11 cellular contexts compared by ENCODE assay signal in the genomic region with DNA sequence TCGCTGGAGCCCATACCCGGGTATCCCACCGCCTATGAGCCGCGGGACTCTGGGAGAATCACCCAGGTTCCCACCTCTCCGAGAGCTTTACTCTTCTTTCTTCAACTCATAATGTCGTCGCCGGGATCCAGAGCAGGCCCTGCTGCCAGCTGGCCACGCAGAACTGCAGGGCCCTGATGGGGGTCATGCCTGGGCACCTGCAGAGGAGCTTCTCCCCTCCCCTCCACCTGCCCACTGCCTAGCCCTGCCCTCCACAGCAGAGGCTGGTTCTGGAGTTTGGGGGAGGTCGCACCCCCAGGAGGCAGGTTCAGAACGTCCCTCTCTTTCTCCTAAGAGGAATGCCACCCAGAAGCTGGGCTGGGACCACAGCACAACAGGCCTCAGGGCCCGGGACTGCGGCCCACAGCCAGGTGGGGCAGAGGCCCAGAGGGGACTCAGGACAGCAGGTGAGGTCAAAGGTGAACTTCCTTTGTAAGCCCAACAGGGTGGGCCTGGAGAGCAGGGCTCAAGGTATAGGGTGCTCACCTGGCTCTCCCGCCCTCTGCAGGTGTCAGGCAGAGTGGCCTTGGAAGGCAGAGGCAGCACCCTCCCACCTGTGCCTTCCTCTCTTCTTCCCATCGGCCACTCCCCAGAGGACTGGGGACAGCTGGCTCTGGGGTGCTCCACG. TPM values are rescaled to one million over a fixed set of nuclear protein-coding genes. Genes with fewer than 3 reads are reported as not detected.
A peak's percentile ranks its signal among the peaks of the same experiment; 100 is the strongest.
DNase-seq lines count a peak whose midpoint lies in the region; FAIRE-seq and TF ChIP-seq lines count a peak whose summit lies in the region.
"Had no signal": no experiment of that assay in that cellular context is flagged by ENCODE, and none has a peak within 500 bp of the region (broad histone marks: within the 10 kb centered on the region; RNA-seq: fewer than 3 reads in every experiment).

No MANE protein-coding gene starts in this region.

- no peak overlapping the region for H3K27ac Mint-ChIP-seq in type B pancreatic cell

- H3K4me1 Mint-ChIP-seq in type B pancreatic cell (ENCODE audit: unreplicated experiment), result peaks cover 26% of the 10 kb centered on the region

- WGBS in transverse colon (ENCODE audit: low coverage in 1 of 2), 2 donors, result 74 to 100% methylated on average over 1 to 17 of the region's 17 CpGs

- peak overlapping the region; percentile 18 to 41 for H3K9ac ChIP-seq in kidney (ENCODE audit: low read length in 2 of 2)

- intact Hi-C loops in cardiac septum (cut with DNase I) (loop anchor here (5.0 kb wide), 1 partner anchor 132 kb away; no protein-coding TSS in a partner anchor), kidney (cut with DNase I) (no loop called here), transverse colon (cut with DNase I; ENCODE audit: low total_unique reads) (loop anchor here (5.0 kb wide), 1 partner anchor 132 kb away; no protein-coding TSS in a partner anchor)

- FAIRE-seq in kidney (lab: Jason Lieb, UNC), result no peak

- no peak for TF ChIP-seq POLR2A in transverse colon (IDR thresholded peaks at IDR 0.05)

- H3K4me1 ChIP-seq in cardiac muscle cell (ENCODE audit: low read depth) (peaks cover 37% of the 10 kb centered on the region), kidney (ENCODE audit: control insufficient read depth in 1 of 2, insufficient read depth in 1 of 2, low read depth in 1 of 2, low read length in 2 of 2) (peaks cover 59 to 69% of the 10 kb centered on the region in 2 donors), transverse colon (peaks cover 37 to 49% (median 41%) of the 10 kb centered on the region in 4 donors)

- TF ChIP-seq CTCF in cardiac muscle cell (IDR thresholded peaks at IDR 0.05; ENCODE audit: low read depth, low read length) (no peak), VCaP (conservative IDR thresholded peaks at IDR 0.05) (peak; percentile 35), kidney (IDR thresholded peaks at IDR 0.05; ENCODE audit: borderline replicate concordance, extremely low read depth, insufficient read depth) (no peak), transverse colon (IDR thresholded peaks at IDR 0.05) (peak in 4 of 5 experiments; percentile 14 to 53 (median 38)), type B pancreatic cell (conservative IDR thresholded peaks at IDR 0.05) (no peak)

- no peaks in the 10 kb centered on the region for H3K27me3 Mint-ChIP-seq in type B pancreatic cell

- no peaks in the 10 kb centered on the region for H3K36me3 ChIP-seq in cardiac muscle cell
- no peaks in the 10 kb centered on the region for H3K36me3 ChIP-seq in kidney (ENCODE audit: control insufficient read depth in 1 of 2, insufficient read depth in 2 of 2, low read length in 2 of 2)
- no peaks in the 10 kb centered on the region for H3K36me3 ChIP-seq in transverse colon

- no peaks in the 10 kb centered on the region for H3K9me3 Mint-ChIP-seq in type B pancreatic cell

- H3K9me3 ChIP-seq in cardiac muscle cell (ENCODE audit: low read depth), result no peaks in the 10 kb centered on the region
- H3K9me3 ChIP-seq in kidney (ENCODE audit: control insufficient read depth in 1 of 2, low read length in 2 of 2), result no peaks in the 10 kb centered on the region
- no peaks in the 10 kb centered on the region for H3K9me3 ChIP-seq in transverse colon

- DNase-seq in cardiac muscle cell (ENCODE audit: low read depth in 1 of 2, low spot score in 1 of 2) (no peak), cardiac septum (ENCODE audit: low spot score) (no peak), kidney (peak; percentile 67), transverse colon (peak; percentile 55), amygdala (lab: John Stamatoyannopoulos, UW) (no peak), NCI-H1694 treated with DMSO at 0.1 percent for 48 hours (lab: John Stamatoyannopoulos, UW) (no peak), type B pancreatic cell (ENCODE audit: extremely low spot score, unreplicated experiment) (no peak)
- DNase-seq: head of caudate nucleus; NCI-H1694; stimulated activated CD8-positive, alpha-beta memory T cell treated with anti-CD3 and anti-CD28 coated beads, Interleukin-4, amount 100 ng/mL, for 48 hours had no signal

- H3K27me3 ChIP-seq in cardiac muscle cell, result no peaks in the 10 kb centered on the region
- no peaks in the 10 kb centered on the region for H3K27me3 ChIP-seq in transverse colon

- TF ChIP-seq EP300 in transverse colon (IDR thresholded peaks at IDR 0.05; ENCODE audit: low read depth), result no peak

- H3K4me3 ChIP-seq in cardiac muscle cell, result no peak overlapping the region
- H3K4me3 ChIP-seq in kidney (ENCODE audit: low read length in 2 of 2), result peak overlapping the region in 1 of 2 donors; percentile 62
- H3K4me3 ChIP-seq in transverse colon, result no peak overlapping the region

- H3K27ac ChIP-seq in cardiac muscle cell (peak overlapping the region; percentile 86), VCaP (peak overlapping the region; percentile 100), kidney (ENCODE audit: low read depth in 2 of 2, low read length in 2 of 2) (peak overlapping the region; percentile 80 to 84), transverse colon (peak overlapping the region; percentile 88 to 98 (median 98))

- in situ Hi-C loops in transverse colon (cut with MboI; ENCODE audit: low pct_ligation_motif_present in 1 of 4, low pct_unique_long_range_greater_than_20kb in 1 of 4, low sequenced_read_pairs in 3 of 4), result no loop called here

- H3K4me3 Mint-ChIP-seq in type B pancreatic cell, result no peak overlapping the region

- no peaks in the 10 kb centered on the region for H3K36me3 Mint-ChIP-seq in type B pancreatic cell

RNA-seq across cellular contexts. Expression of gene SLC25A45, which starts 1.9 kb away (rescaled TPM):
- total RNA-seq in cardiac muscle cell, result 3.0 and 4.8 TPM in 2 replicates
- 4.5 and 10.5 TPM in 2 replicates for polyA plus RNA-seq in cardiac muscle cell
- total RNA-seq in cardiac septum, result 10.5 TPM
- 14.7 TPM for total RNA-seq in kidney
- polyA plus RNA-seq in kidney (ENCODE audit: insufficient read depth, low read depth, low replicate concordance), result 4.1 TPM
- 1 to 10 TPM; 2.2 to 5.6 (median 5.2) TPM for total RNA-seq in transverse colon
- total RNA-seq in type B pancreatic cell (ENCODE audit: low replicate concordance), result 1.9 and 5.6 TPM in 2 replicates

RNA-seq across cellular contexts. Expression of gene FRMD8, which starts 5.8 kb away (rescaled TPM):
- total RNA-seq in cardiac muscle cell, result 36.3 and 64.6 TPM in 2 replicates
- 26.8 and 32.6 TPM in 2 replicates for polyA plus RNA-seq in cardiac muscle cell
- total RNA-seq in cardiac septum, result 14.4 TPM
- total RNA-seq in kidney, result 41.3 TPM
- 9.4 TPM for polyA plus RNA-seq in kidney (ENCODE audit: insufficient read depth, low read depth, low replicate concordance)
- total RNA-seq in transverse colon, result 100 to 1,000 TPM in 3 of 4 donors, 10 to 100 TPM in 1; 64.3 to 164 (median 128) TPM
- total RNA-seq in type B pancreatic cell (ENCODE audit: low replicate concordance), result 35.0 and 41.8 TPM in 2 replicates

RNA-seq across cellular contexts. Expression of gene TIGD3, which starts 26.0 kb away (rescaled TPM):
- total RNA-seq in cardiac muscle cell, result 1.7 and 2.9 TPM in 2 replicates
- 0.88 and 1.2 TPM in 2 replicates for polyA plus RNA-seq in cardiac muscle cell
- not detected for total RNA-seq in cardiac septum
- 0.19 TPM for total RNA-seq in kidney
- 0.95 TPM for polyA plus RNA-seq in kidney (ENCODE audit: insufficient read depth, low read depth, low replicate concordance)
- 1 to 10 TPM in 1 of 4 donors, under 1 TPM in 2, not detected in 1; 0.48 to 3.0 (median 0.75) TPM for total RNA-seq in transverse colon
- 1.2 and 1.3 TPM in 2 replicates for total RNA-seq in type B pancreatic cell (ENCODE audit: low replicate concordance)

RNA-seq across cellular contexts. Expression of gene NEAT1, which starts 42.0 kb away (rescaled TPM):
- total RNA-seq in cardiac muscle cell, result 3.4 and 11.3 TPM in 2 replicates
- 4.2 and 5.6 TPM in 2 replicates for polyA plus RNA-seq in cardiac muscle cell
- 668 TPM for total RNA-seq in cardiac septum
- 1,006 TPM for total RNA-seq in kidney
- polyA plus RNA-seq in kidney (ENCODE audit: insufficient read depth, low read depth, low replicate concordance), result 595 TPM
- total RNA-seq in transverse colon, result 100 to 1,000 TPM; 370 to 782 (median 680) TPM
- 229 and 395 TPM in 2 replicates for total RNA-seq in type B pancreatic cell (ENCODE audit: low replicate concordance)

RNA-seq across cellular contexts. Expression of gene DPF2, which starts 46.9 kb away (rescaled TPM):
- total RNA-seq in cardiac muscle cell, result 57.3 and 86.1 TPM in 2 replicates
- 83.9 and 130 TPM in 2 replicates for polyA plus RNA-seq in cardiac muscle cell
- 46.2 TPM for total RNA-seq in cardiac septum
- total RNA-seq in kidney, result 58.5 TPM
- 25.9 TPM for polyA plus RNA-seq in kidney (ENCODE audit: insufficient read depth, low read depth, low replicate concordance)
- total RNA-seq in transverse colon, result 10 to 100 TPM; 29.1 to 50.9 (median 37.6) TPM
- total RNA-seq in type B pancreatic cell (ENCODE audit: low replicate concordance), result 64.7 and 85.5 TPM in 2 replicates

Comparison
In these comparisons a context has a peak if more than half of its experiments do, and no peak if none do; other contexts are left out.
1. DNase-seq: peak in kidney (single experiment) and transverse colon (single experiment); none in cardiac muscle cell (0 of 2), cardiac septum (single experiment), amygdala (0 of 56), NCI-H1694 treated with DMSO at 0.1 percent for 48 hours (single experiment) and type B pancreatic cell (single experiment).
2. CTCF ChIP-seq: peak in VCaP (single experiment) and transverse colon (4 of 5); none in cardiac muscle cell (single experiment), kidney (single experiment) and type B pancreatic cell (single experiment).
3. Peak in every context shown above with its lines, with median percentiles within 50 percentile points of each other: H3K27ac ChIP-seq.